In the genomic region with DNA sequence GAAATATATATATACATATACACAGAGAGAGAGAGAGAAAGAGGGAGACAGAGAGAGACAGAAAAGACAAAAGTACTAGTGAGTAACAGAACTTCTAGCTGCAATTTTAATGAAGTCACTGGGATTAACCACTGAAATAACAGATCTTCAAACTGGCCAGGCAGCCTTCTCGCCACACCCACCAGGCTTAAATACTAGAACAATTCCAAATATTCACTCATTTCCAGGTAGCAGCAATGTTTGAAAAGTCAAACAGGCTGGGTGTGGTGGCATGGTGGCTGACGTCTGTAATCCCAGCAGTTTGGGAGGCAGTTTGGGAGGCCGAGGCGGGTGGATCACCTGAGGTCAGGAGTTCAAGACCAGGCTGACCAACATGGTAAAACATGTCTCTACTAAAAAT, we compare ENCODE assay signal across 18 cellular contexts. TPM values are rescaled to one million over a fixed set of nuclear protein-coding genes. Genes with fewer than 3 reads are reported as not detected.
DNase-seq lines count a peak whose midpoint lies in the region; ATAC-seq and TF ChIP-seq lines count a peak whose summit lies in the region.
"Had no signal": no experiment of that assay in that cellular context is flagged by ENCODE, and none has a peak within 500 bp of the region (broad histone marks: within the 10 kb centered on the region; RNA-seq: fewer than 3 reads in every experiment).

No MANE protein-coding gene starts in this region.

- no peak for TF ChIP-seq CTCF in Loucy (conservative IDR thresholded peaks at IDR 0.05; ENCODE audit: low read length)
- no peak for TF ChIP-seq CTCF in brain (conservative IDR thresholded peaks at IDR 0.05)
- TF ChIP-seq CTCF in osteocyte (IDR thresholded peaks at IDR 0.05) = no peak
- TF ChIP-seq CTCF in stomach (IDR thresholded peaks at IDR 0.05) = no peak

- H3K36me3 ChIP-seq in Loucy (ENCODE audit: insufficient read depth, low read length) (peaks cover 48% of the 10 kb centered on the region), stomach (peaks cover 52 to 73% (median 68%) of the 10 kb centered on the region in 4 donors)

- peaks cover 23% of the 10 kb centered on the region for H3K4me1 Mint-ChIP-seq in T-helper 1 cell treated with Interleukin-12 subunit alpha and Interleukin-12 subunit beta and Interleukin-4 antibody, amounts not matched to agents 30 μg/mL and 1 μg/mL, for 36 hours (ENCODE audit: low read depth)
- H3K4me1 Mint-ChIP-seq in brain = peaks cover 40% of the 10 kb centered on the region
- H3K4me1 Mint-ChIP-seq in osteocyte (ENCODE audit: unreplicated experiment) = peaks cover 19% of the 10 kb centered on the region

- peak overlapping the region; percentile 59 for H3K27ac Mint-ChIP-seq in T-helper 1 cell treated with Interleukin-12 subunit alpha and Interleukin-12 subunit beta and Interleukin-4 antibody, amounts not matched to agents 30 μg/mL and 1 μg/mL, for 36 hours
- peak overlapping the region in 4 of 5 experiments; percentile 13 to 84 (median 58) for H3K27ac Mint-ChIP-seq in brain
- H3K27ac Mint-ChIP-seq in osteocyte (ENCODE audit: unreplicated experiment) = peak overlapping the region; percentile 34

- ATAC-seq in HG03469 (IDR thresholded peaks at IDR 0.05; ENCODE audit: unreplicated experiment) = no peak
- ATAC-seq: SK-N-SH treated with all-trans-retinoic acid at 6 μM for 48 hours, upper lobe of right lung had no signal

- intact Hi-C loops in stomach (cut with DNase I; ENCODE audit: low total_unique reads) = loop anchor here (5.0 kb wide), 1 partner anchor 51 kb away; no protein-coding TSS in a partner anchor

- TF ChIP-seq EP300 in stomach (IDR thresholded peaks at IDR 0.05) = no peak

- no peaks in the 10 kb centered on the region for H3K9me3 Mint-ChIP-seq in T-helper 1 cell treated with Interleukin-12 subunit alpha and Interleukin-12 subunit beta and Interleukin-4 antibody, amounts not matched to agents 30 μg/mL and 1 μg/mL, for 36 hours
- H3K9me3 Mint-ChIP-seq in brain (peaks cover 0 to 2% (median 0%) of the 10 kb centered on the region in 5 experiments), osteocyte (ENCODE audit: unreplicated experiment) (no peaks in the 10 kb centered on the region)

- DNase-seq in T-helper 1 cell = no peak
- no peak for DNase-seq in osteocyte (ENCODE audit: extremely low spot score, unreplicated experiment)
- DNase-seq in DMS53 treated with DMSO at 0.1 percent for 48 hours (lab: John Stamatoyannopoulos, UW; ENCODE audit: unreplicated experiment) = no peak
- no peak for DNase-seq in stomach
- DNase-seq: C1 segment of cervical spinal cord; DMS79 treated with DMSO at 0.1 percent for 48 hours; effector CD8-positive, alpha-beta T cell; foreskin melanocyte; NCI-H2081 treated with DMSO at 0.1 percent for 48 hours; NCI-H526; upper lobe of right lung had no signal

- H3K9ac ChIP-seq in Loucy (ENCODE audit: low read depth, low read length, poor library complexity, severe bottlenecking) = peak overlapping the region; percentile 57

- H3K27me3 Mint-ChIP-seq in T-helper 1 cell treated with Interleukin-12 subunit alpha and Interleukin-12 subunit beta and Interleukin-4 antibody, amounts not matched to agents 30 μg/mL and 1 μg/mL, for 36 hours (ENCODE audit: low read depth) = no peaks in the 10 kb centered on the region
- H3K27me3 Mint-ChIP-seq in brain = peaks cover 3% of the 10 kb centered on the region
- no peaks in the 10 kb centered on the region for H3K27me3 Mint-ChIP-seq in osteocyte (ENCODE audit: unreplicated experiment)

- H3K9me3 ChIP-seq in Loucy (ENCODE audit: insufficient read depth, low read depth, low read length) = no peaks in the 10 kb centered on the region
- no peaks in the 10 kb centered on the region for H3K9me3 ChIP-seq in stomach
- H3K9me3 ChIP-seq: breast epithelium, upper lobe of right lung had no signal

- no peak overlapping the region for H3K4me3 Mint-ChIP-seq in T-helper 1 cell treated with Interleukin-12 subunit alpha and Interleukin-12 subunit beta and Interleukin-4 antibody, amounts not matched to agents 30 μg/mL and 1 μg/mL, for 36 hours
- H3K4me3 Mint-ChIP-seq in brain (peak overlapping the region in 3 of 5 experiments; percentile 19 to 53 (median 38)), osteocyte (ENCODE audit: unreplicated experiment) (peak overlapping the region; percentile 35)

- no peaks in the 10 kb centered on the region for H3K27me3 ChIP-seq in Loucy (ENCODE audit: insufficient read depth, low read length, poor library complexity, severe bottlenecking)
- H3K27me3 ChIP-seq in stomach = no peaks in the 10 kb centered on the region
- H3K27me3 ChIP-seq: breast epithelium, upper lobe of right lung had no signal

- H3K4me3 ChIP-seq in Loucy (ENCODE audit: low read length, poor library complexity, severe bottlenecking) (peak overlapping the region; percentile 53), stomach (peak overlapping the region in 1 of 4 donors; percentile 6)
- H3K4me3 ChIP-seq: breast epithelium, upper lobe of right lung had no signal

- peak overlapping the region in 2 of 5 donors; percentile 5 to 19 for H3K27ac ChIP-seq in stomach
- H3K27ac ChIP-seq: 22Rv1, upper lobe of right lung had no signal

- H3K36me3 Mint-ChIP-seq in T-helper 1 cell treated with Interleukin-12 subunit alpha and Interleukin-12 subunit beta and Interleukin-4 antibody, amounts not matched to agents 30 μg/mL and 1 μg/mL, for 36 hours (ENCODE audit: low read depth) = peaks cover 54% of the 10 kb centered on the region
- H3K36me3 Mint-ChIP-seq in brain (peaks cover 53% of the 10 kb centered on the region), osteocyte (ENCODE audit: unreplicated experiment) (peaks cover 45% of the 10 kb centered on the region)

- H3K4me2 ChIP-seq in Loucy (ENCODE audit: low read depth, low read length, poor library complexity, severe bottlenecking) = peak overlapping the region; percentile 91

- WGBS in stomach, 5 donors = 36 to 65% (median 55%) methylated on average over 4 of the region's 4 CpGs

- H3K4me1 ChIP-seq in Loucy (ENCODE audit: insufficient read depth, low read length, poor library complexity, severe bottlenecking) (peaks cover 46% of the 10 kb centered on the region), stomach (peaks cover 10 to 55% (median 30%) of the 10 kb centered on the region in 4 donors)

- peaks cover 47% of the 10 kb centered on the region for H4K20me1 ChIP-seq in Loucy (ENCODE audit: insufficient read depth, low read length, poor library complexity, severe bottlenecking)

- no peaks in the 10 kb centered on the region for H3F3A ChIP-seq in Loucy (ENCODE audit: low read depth)

- peaks cover 76% of the 10 kb centered on the region for H3K79me2 ChIP-seq in Loucy (ENCODE audit: insufficient read depth, low read length)

- no peak overlapping the region for H2AFZ ChIP-seq in Loucy (ENCODE audit: low read length)

- H3K9me2 ChIP-seq in Loucy (replicated peaks; ENCODE audit: low read depth, low read length) = no peaks in the 10 kb centered on the region

- no peak for TF ChIP-seq POLR2A in stomach (IDR thresholded peaks at IDR 0.05)

RNA-seq across cellular contexts. Expression of a gene that starts 5.2 kb away (rescaled TPM):
- polyA plus RNA-seq in brain (ENCODE audit: insufficient read depth, low read depth, low replicate concordance) (499 TPM), stomach (100 to 1,000 TPM; 570 to 892 (median 660) TPM)
- total RNA-seq in osteocyte (291 and 292 TPM in 2 replicates), stomach (100 to 1,000 TPM in 4 of 5 donors, 10 to 100 TPM in 1; 77.6 to 447 (median 187) TPM)

RNA-seq across cellular contexts. Expression of a gene that starts 16.4 kb away (rescaled TPM):
- polyA plus RNA-seq in brain (ENCODE audit: insufficient read depth, low read depth, low replicate concordance) (10.1 TPM), stomach (1 to 10 TPM; 1.7 to 2.3 (median 1.7) TPM)
- total RNA-seq in osteocyte (6.7 and 6.9 TPM in 2 replicates), stomach (10 to 100 TPM in 1 of 5 donors, 1 to 10 TPM in 2, under 1 TPM in 2; 0.58 to 20.6 (median 1.6) TPM)

RNA-seq across cellular contexts. Expression of a gene that starts 16.6 kb away (rescaled TPM):
- polyA plus RNA-seq in brain (ENCODE audit: insufficient read depth, low read depth, low replicate concordance) (7.4 TPM), stomach (1 to 10 TPM; 1.2 to 2.6 (median 1.8) TPM)
- total RNA-seq in osteocyte (1.6 and 1.8 TPM in 2 replicates), stomach (1 to 10 TPM in 1 of 5 donors, under 1 TPM in 1, not detected in 3; 0.18 to 2.7 TPM)

RNA-seq across cellular contexts. Expression of a gene that starts 25.5 kb away (rescaled TPM):
- polyA plus RNA-seq in brain (ENCODE audit: insufficient read depth, low read depth, low replicate concordance) (8.2 TPM), stomach (1 to 10 TPM; 3.5 to 4.0 (median 3.8) TPM)
- total RNA-seq in osteocyte (2.7 and 4.1 TPM in 2 replicates), stomach (10 to 100 TPM in 1 of 5 donors, 1 to 10 TPM in 3, not detected in 1; 2.8 to 11.2 (median 7.4) TPM)

RNA-seq across cellular contexts. Expression of a gene that starts 34.2 kb away (rescaled TPM):
- 304 TPM for polyA plus RNA-seq in brain (ENCODE audit: insufficient read depth, low read depth, low replicate concordance)
- total RNA-seq in osteocyte = 175 TPM in 2 replicates
- total RNA-seq in stomach = 100 to 1,000 TPM in 4 of 5 donors, 10 to 100 TPM in 1; 10.5 to 203 (median 141) TPM
- 100 to 1,000 TPM; 192 to 246 (median 212) TPM for polyA plus RNA-seq in stomach
